Comparison of ENCODE assay signal across 26 cellular contexts in genomic region chr4:5203925-5204324, GRCh38.
"Had no signal": no experiment of that assay in that cellular context is flagged by ENCODE, and none has a peak within 500 bp of the region (broad histone marks: within the 10 kb centered on the region; RNA-seq: fewer than 3 reads in every experiment).

No MANE protein-coding gene starts in this region.

- ATAC-seq: activated naive CD4-positive, alpha-beta T cell treated with anti-CD3 and anti-CD28 coated beads, Interleukin-2, amount 50 U/mL, for 72 hours; activated T-helper 17 cell treated with anti-CD3 and anti-CD28 coated beads, Interleukin-2, amount 50 U/mL, for 72 hours; effector memory CD8-positive, alpha-beta T cell; esophagus mucosa; foreskin keratinocyte; left lung; naive thymus-derived CD4-positive, alpha-beta T cell; right lobe of liver had no signal

- H3K27me3 ChIP-seq: breast epithelium, dorsolateral prefrontal cortex, foreskin keratinocyte, left lung, right lobe of liver, testis, vagina had no signal

- H3K4me3 ChIP-seq: breast epithelium, dorsolateral prefrontal cortex, left lung, lung, right lobe of liver, testis, vagina had no signal

- DNase-seq: activated T-cell treated with anti-CD3 and anti-CD28 coated beads, Interleukin-2, amount 50 U/mL, for 1 hour; amniotic stem cell; dorsolateral prefrontal cortex; effector memory CD8-positive, alpha-beta T cell; foreskin keratinocyte; glutamatergic neuron; hippocampal formation; kidney glomerular epithelial cell; left lung; naive thymus-derived CD4-positive, alpha-beta T cell; occipital lobe; posterior cingulate gyrus; right lobe of liver; small intestine; stimulated activated CD4-positive, alpha-beta T cell treated with anti-CD3 and anti-CD28 coated beads, Interleukin-2, amount 100 ng/mL, for 48 hours; stimulated activated naive CD4-positive, alpha-beta T cell; T1000; testis had no signal

- H3K27ac ChIP-seq: dorsolateral prefrontal cortex, foreskin keratinocyte, left lung, right lobe of liver, testis had no signal

- H3K4me1 ChIP-seq: breast epithelium, foreskin keratinocyte, left lung, right lobe of liver, testis had no signal

- H3K36me3 ChIP-seq: breast epithelium, left lung, right lobe of liver, vagina had no signal

- H3K9me3 ChIP-seq: breast epithelium, left lung, right lobe of liver, testis, vagina had no signal

- FAIRE-seq: colon, endothelial cell of umbilical vein, small intestine had no signal
